In the genomic region with DNA sequence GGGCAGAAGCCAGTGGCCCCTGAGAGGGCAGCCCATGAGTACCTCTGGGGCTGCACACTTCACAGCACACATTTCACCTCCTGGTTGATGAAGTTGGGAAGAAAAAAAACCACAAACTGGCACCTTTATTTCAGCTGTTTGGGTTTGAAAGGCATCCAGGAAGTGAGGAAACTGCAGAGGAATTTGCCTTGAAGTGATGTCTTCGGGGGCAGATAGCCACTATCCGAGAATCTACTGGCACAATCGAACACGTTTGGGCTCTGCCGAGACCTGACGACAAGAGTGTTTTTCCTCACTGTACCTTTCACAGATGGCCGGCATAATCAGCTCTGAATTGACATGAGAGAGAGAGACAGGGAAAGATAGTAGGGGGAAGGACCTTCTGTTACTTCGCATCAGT, we compare ENCODE assay signal across 10 cellular contexts. TPM values are rescaled to one million over a fixed set of nuclear protein-coding genes. Genes with fewer than 3 reads are reported as not detected.
A peak's percentile ranks its signal among the peaks of the same experiment; 100 is the strongest.
DNase-seq lines count a peak whose midpoint lies in the region; ATAC-seq and TF ChIP-seq lines count a peak whose summit lies in the region.
"Had no signal": no experiment of that assay in that cellular context is flagged by ENCODE, and none has a peak within 500 bp of the region (broad histone marks: within the 10 kb centered on the region; RNA-seq: fewer than 3 reads in every experiment).

No MANE protein-coding gene starts in this region.

- H3K9me3 ChIP-seq in CD4-positive, CD25-positive, alpha-beta regulatory T cell (ENCODE audit: control insufficient read depth in 2 of 2, low read length in 2 of 2): no peaks in the 10 kb centered on the region
- H3K9me3 ChIP-seq in Loucy (ENCODE audit: insufficient read depth, low read depth, low read length): no peaks in the 10 kb centered on the region
- H3K9me3 ChIP-seq in colonic mucosa: no peaks in the 10 kb centered on the region

- no peak overlapping the region for H3K27ac ChIP-seq in CD4-positive, CD25-positive, alpha-beta regulatory T cell (ENCODE audit: insufficient read depth, low read length, poor library complexity, severe bottlenecking)
- peak overlapping the region; percentile 63 for H3K27ac ChIP-seq in colonic mucosa

- peaks cover 10% of the 10 kb centered on the region for H3F3A ChIP-seq in Loucy (ENCODE audit: low read depth)

- TF ChIP-seq CTCF in Loucy (conservative IDR thresholded peaks at IDR 0.05; ENCODE audit: low read length) (no peak), colonic mucosa (IDR thresholded peaks at IDR 0.05) (no peak), neural crest cell (conservative IDR thresholded peaks at IDR 0.05) (no peak)

- H3K27me3 ChIP-seq in CD4-positive, CD25-positive, alpha-beta regulatory T cell (ENCODE audit: control insufficient read depth, insufficient read depth, low read length): no peaks in the 10 kb centered on the region
- H3K27me3 ChIP-seq in Loucy (ENCODE audit: insufficient read depth, low read length, poor library complexity, severe bottlenecking) (no peaks in the 10 kb centered on the region), colonic mucosa (no peaks in the 10 kb centered on the region)

- H3K9me2 ChIP-seq in Loucy (replicated peaks; ENCODE audit: low read depth, low read length): no peaks in the 10 kb centered on the region

- H3K4me1 Mint-ChIP-seq in CD4-positive, CD25-positive, alpha-beta regulatory T cell: peaks cover 17 to 69% (median 37%) of the 10 kb centered on the region in 4 donors
- peaks cover 88% of the 10 kb centered on the region for H3K4me1 Mint-ChIP-seq in neural crest cell
- H3K4me1 Mint-ChIP-seq in activated naive CD4-positive, alpha-beta T cell treated with anti-CD3 and anti-CD28 coated beads for 36 hours (ENCODE audit: low read depth): peaks cover 26% of the 10 kb centered on the region
- peaks cover 23 to 27% of the 10 kb centered on the region in 2 donors for H3K4me1 Mint-ChIP-seq in natural killer cell treated with Interleukin-12 subunit alpha and Interleukin-12 subunit beta and Interleukin-15 and Interleukin-18, amount 100 ng/mL, for 72 hours (ENCODE audit: low read depth in 2 of 2)

- no peaks in the 10 kb centered on the region for H4K20me1 ChIP-seq in Loucy (ENCODE audit: insufficient read depth, low read length, poor library complexity, severe bottlenecking)

- H2AFZ ChIP-seq in Loucy (ENCODE audit: low read length): no peak overlapping the region

- peak overlapping the region; percentile 85 for H3K4me2 ChIP-seq in Loucy (ENCODE audit: low read depth, low read length, poor library complexity, severe bottlenecking)

- H3K27ac Mint-ChIP-seq in CD4-positive, CD25-positive, alpha-beta regulatory T cell: peak overlapping the region; percentile 26 to 81 (median 71)
- peak overlapping the region; percentile 4 for H3K27ac Mint-ChIP-seq in neural crest cell (ENCODE audit: unreplicated experiment)
- no peak overlapping the region for H3K27ac Mint-ChIP-seq in activated naive CD4-positive, alpha-beta T cell treated with anti-CD3 and anti-CD28 coated beads for 36 hours
- H3K27ac Mint-ChIP-seq in natural killer cell treated with Interleukin-12 subunit alpha and Interleukin-12 subunit beta and Interleukin-15 and Interleukin-18, amount 100 ng/mL, for 72 hours: peak overlapping the region in 1 of 2 donors; percentile 36

- no peaks in the 10 kb centered on the region for H3K27me3 Mint-ChIP-seq in CD4-positive, CD25-positive, alpha-beta regulatory T cell
- no peaks in the 10 kb centered on the region for H3K27me3 Mint-ChIP-seq in neural crest cell (ENCODE audit: low read depth)
- no peaks in the 10 kb centered on the region for H3K27me3 Mint-ChIP-seq in activated naive CD4-positive, alpha-beta T cell treated with anti-CD3 and anti-CD28 coated beads for 36 hours (ENCODE audit: low read depth)
- H3K27me3 Mint-ChIP-seq in natural killer cell treated with Interleukin-12 subunit alpha and Interleukin-12 subunit beta and Interleukin-15 and Interleukin-18, amount 100 ng/mL, for 72 hours: peaks cover 0 to 11% of the 10 kb centered on the region in 2 donors

- no peak overlapping the region for H3K4me3 Mint-ChIP-seq in CD4-positive, CD25-positive, alpha-beta regulatory T cell
- H3K4me3 Mint-ChIP-seq in neural crest cell: peak overlapping the region; percentile 17
- H3K4me3 Mint-ChIP-seq in activated naive CD4-positive, alpha-beta T cell treated with anti-CD3 and anti-CD28 coated beads for 36 hours: no peak overlapping the region
- H3K4me3 Mint-ChIP-seq in natural killer cell treated with Interleukin-12 subunit alpha and Interleukin-12 subunit beta and Interleukin-15 and Interleukin-18, amount 100 ng/mL, for 72 hours: no peak overlapping the region

- H3K4me1 ChIP-seq in CD4-positive, CD25-positive, alpha-beta regulatory T cell (ENCODE audit: control insufficient read depth, insufficient read depth, low read length, poor library complexity, severe bottlenecking): no peaks in the 10 kb centered on the region
- peaks cover 68% of the 10 kb centered on the region for H3K4me1 ChIP-seq in Loucy (ENCODE audit: insufficient read depth, low read length, poor library complexity, severe bottlenecking)
- peaks cover 33% of the 10 kb centered on the region for H3K4me1 ChIP-seq in colonic mucosa

- no peaks in the 10 kb centered on the region for H3K9me3 Mint-ChIP-seq in CD4-positive, CD25-positive, alpha-beta regulatory T cell
- no peaks in the 10 kb centered on the region for H3K9me3 Mint-ChIP-seq in neural crest cell
- H3K9me3 Mint-ChIP-seq in activated naive CD4-positive, alpha-beta T cell treated with anti-CD3 and anti-CD28 coated beads for 36 hours: no peaks in the 10 kb centered on the region
- H3K9me3 Mint-ChIP-seq in natural killer cell treated with Interleukin-12 subunit alpha and Interleukin-12 subunit beta and Interleukin-15 and Interleukin-18, amount 100 ng/mL, for 72 hours: no peaks in the 10 kb centered on the region

- H3K36me3 Mint-ChIP-seq in CD4-positive, CD25-positive, alpha-beta regulatory T cell: peaks cover 45% of the 10 kb centered on the region
- H3K36me3 Mint-ChIP-seq in neural crest cell (ENCODE audit: low read depth): peaks cover 19% of the 10 kb centered on the region
- peaks cover 6% of the 10 kb centered on the region for H3K36me3 Mint-ChIP-seq in activated naive CD4-positive, alpha-beta T cell treated with anti-CD3 and anti-CD28 coated beads for 36 hours (ENCODE audit: low read depth)
- H3K36me3 Mint-ChIP-seq in natural killer cell treated with Interleukin-12 subunit alpha and Interleukin-12 subunit beta and Interleukin-15 and Interleukin-18, amount 100 ng/mL, for 72 hours: no peaks in the 10 kb centered on the region

- H3K36me3 ChIP-seq in CD4-positive, CD25-positive, alpha-beta regulatory T cell (ENCODE audit: control insufficient read depth, insufficient read depth, low read length): peaks cover 48% of the 10 kb centered on the region
- H3K36me3 ChIP-seq in Loucy (ENCODE audit: insufficient read depth, low read length) (peaks cover 11% of the 10 kb centered on the region; the same call in 1 of the 2 replicates), colonic mucosa (no peaks in the 10 kb centered on the region)

- peak overlapping the region; percentile 66 for H3K9ac ChIP-seq in Loucy (ENCODE audit: low read depth, low read length, poor library complexity, severe bottlenecking)
- H3K9ac ChIP-seq in colonic mucosa (ENCODE audit: low read depth in 2 of 2, low read length in 2 of 2): no peak overlapping the region

- ATAC-seq in CD4-positive, CD25-positive, alpha-beta regulatory T cell (ENCODE audit: low read depth in 2 of 2): no peak
- no peak for ATAC-seq in GM21515 (IDR thresholded peaks at IDR 0.05; ENCODE audit: unreplicated experiment)
- ATAC-seq in natural killer cell treated with Interleukin-12 subunit alpha and Interleukin-12 subunit beta and Interleukin-15 and Interleukin-18, amount 100 ng/mL, for 72 hours: no peak

- no peak overlapping the region for H3K4me3 ChIP-seq in CD4-positive, CD25-positive, alpha-beta regulatory T cell (ENCODE audit: low read depth, low read length)
- peak overlapping the region; percentile 65 for H3K4me3 ChIP-seq in Loucy (ENCODE audit: low read length, poor library complexity, severe bottlenecking)
- no peak overlapping the region for H3K4me3 ChIP-seq in colonic mucosa

- peaks cover 70% of the 10 kb centered on the region for H3K79me2 ChIP-seq in Loucy (ENCODE audit: insufficient read depth, low read length)

- intact Hi-C loops in colonic mucosa (cut with DNase I): loop anchor here (5.0 kb wide), 1 partner anchor 41 kb away; no protein-coding TSS in a partner anchor
- intact Hi-C loops in activated naive CD4-positive, alpha-beta T cell treated with anti-CD3 and anti-CD28 coated beads for 36 hours (cut with micrococcal nuclease): no loop called here

- CTCF ChIA-PET in activated naive CD4-positive, alpha-beta T cell treated with anti-CD3 and anti-CD28 coated beads for 36 hours (lab: Charles Lee): interaction anchor here (0.7 to 1.1 kb wide), 2 partner anchors 12 to 51 kb away, joined by 3 read pairs; no protein-coding TSS in a partner anchor

- DNase-seq in CD4-positive, CD25-positive, alpha-beta regulatory T cell: no peak
- no peak for DNase-seq in colonic mucosa
- no peak for DNase-seq in neural crest cell (ENCODE audit: low read depth, low spot score)
- DNase-seq in activated effector memory CD4-positive, alpha-beta T cell treated with Interleukin-2 at 50 U/mL for 16 hours: no peak
- DNase-seq in activated naive CD4-positive, alpha-beta T cell treated with anti-CD3 and anti-CD28 coated beads for 36 hours: no peak
- DNase-seq in natural killer cell treated with Interleukin-12 subunit alpha and Interleukin-12 subunit beta and Interleukin-15 and Interleukin-18, amount 100 ng/mL, for 72 hours (ENCODE audit: low spot score): no peak
- DNase-seq: activated naive CD4-positive, alpha-beta T cell treated with Interleukin-2 at 50 U/mL for 16 hours; stimulated activated CD4-positive, alpha-beta T cell treated with anti-CD3 and anti-CD28 coated beads, Interleukin-15, amount 100 ng/mL, for 24 hours had no signal

RNA-seq across cellular contexts. Expression of gene LRIG1, which starts 59.7 kb away (rescaled TPM):
- total RNA-seq in CD4-positive, CD25-positive, alpha-beta regulatory T cell: 81.3 TPM
- 10 to 100 TPM; 46.7 to 67.6 (median 64.4) TPM for polyA plus RNA-seq in CD4-positive, CD25-positive, alpha-beta regulatory T cell
- total RNA-seq in colonic mucosa (10 to 100 TPM; 43.9 to 57.5 TPM), neural crest cell (167 and 178 TPM in 2 replicates)
- total RNA-seq in activated naive CD4-positive, alpha-beta T cell treated with anti-CD3 and anti-CD28 coated beads for 36 hours: 10 to 100 TPM; 18.3 to 19.0 TPM
- 10 to 100 TPM; 21.6 to 41.1 TPM for total RNA-seq in natural killer cell treated with Interleukin-12 subunit alpha and Interleukin-12 subunit beta and Interleukin-15 and Interleukin-18, amount 100 ng/mL, for 72 hours
